1 cellular context compared by ENCODE assay signal in genomic region chr6:3788408-3789017, GRCh38.
TF ChIP-seq lines count a peak whose summit lies in the region.

No MANE protein-coding gene starts in this region.

TF ChIP-seq in H1, 55 proteins besides CTCF, POLR2A, EP300 and RAD21 (continued from another document):
- no peak for TF ChIP-seq BRCA1 (IDR thresholded peaks at IDR 0.05; ENCODE audit: low read depth, low read length)
- no peak for TF ChIP-seq TAF1 (IDR thresholded peaks at IDR 0.05; ENCODE audit: low read depth, low read length)
- no peak for TF ChIP-seq HDAC2 (IDR thresholded peaks at IDR 0.05; ENCODE audit: borderline replicate concordance in 1 of 2, low read depth in 2 of 2, low read length in 2 of 2)
- TF ChIP-seq SRF (IDR thresholded peaks at IDR 0.05; ENCODE audit: low read depth, low read length) = no peak
- TF ChIP-seq POLR2AphosphoS5 (IDR thresholded peaks at IDR 0.05; ENCODE audit: low read depth, low read length) = no peak
- no peak for TF ChIP-seq ZNF274 (IDR thresholded peaks at IDR 0.05; ENCODE audit: borderline replicate concordance, extremely low read depth, low read length)
- no peak for TF ChIP-seq SP2 (IDR thresholded peaks at IDR 0.05; ENCODE audit: low read length)
- no peak for TF ChIP-seq MAFK (IDR thresholded peaks at IDR 0.05; ENCODE audit: low read depth, low read length)
- no peak for TF ChIP-seq SIN3A (conservative IDR thresholded peaks at IDR 0.05 in 1 of 2, IDR thresholded peaks at IDR 0.05 in 1 of 2; ENCODE audit: low read depth in 1 of 2, low read length in 2 of 2)
- no peak for TF ChIP-seq KDM5A (IDR thresholded peaks at IDR 0.05; ENCODE audit: low read length)
- no peak for TF ChIP-seq GABPA (IDR thresholded peaks at IDR 0.05; ENCODE audit: borderline replicate concordance, insufficient read depth, low read length)
- no peak for TF ChIP-seq HDAC6 (IDR thresholded peaks at IDR 0.05; ENCODE audit: low read depth, low read length)
